In genomic region chr15:38048001-38048455, GRCh38 we compare ENCODE assay signal across 17 cellular contexts.
DNase-seq lines count a peak whose midpoint lies in the region; ATAC-seq and TF ChIP-seq lines count a peak whose summit lies in the region.
"Had no signal": no experiment of that assay in that cellular context is flagged by ENCODE, and none has a peak within 500 bp of the region (broad histone marks: within the 10 kb centered on the region; RNA-seq: fewer than 3 reads in every experiment).

No MANE protein-coding gene starts in this region.

- peak overlapping the region; percentile 43 for H3K4me2 ChIP-seq in OCI-LY3 (ENCODE audit: low read length)

- H3K27me3 ChIP-seq in OCI-LY3 (ENCODE audit: low read depth, low read length): no peaks in the 10 kb centered on the region
- H3K27me3 ChIP-seq in ascending aorta: no peaks in the 10 kb centered on the region
- no peaks in the 10 kb centered on the region for H3K27me3 ChIP-seq in HAP-1 (ENCODE audit: low read depth)
- H3K27me3 ChIP-seq: dorsolateral prefrontal cortex had no signal

- no peak for TF ChIP-seq CTCF in OCI-LY3 (IDR thresholded peaks at IDR 0.05; ENCODE audit: low read depth, low read length)
- TF ChIP-seq CTCF in ascending aorta (IDR thresholded peaks at IDR 0.05): no peak

- H3K36me3 ChIP-seq in OCI-LY3 (replicated peaks; ENCODE audit: low read depth, low read length) (no peaks in the 10 kb centered on the region), ascending aorta (no peaks in the 10 kb centered on the region), HAP-1 (replicated peaks) (no peaks in the 10 kb centered on the region)

- no peaks in the 10 kb centered on the region for H3K9me3 ChIP-seq in OCI-LY3 (ENCODE audit: insufficient read depth, low read length)
- H3K9me3 ChIP-seq in ascending aorta: no peaks in the 10 kb centered on the region
- no peaks in the 10 kb centered on the region for H3K9me3 ChIP-seq in HAP-1
- H3K9me3 ChIP-seq: psoas muscle had no signal

- intact Hi-C loops in sciatic nerve (cut with DNase I): no loop called here
- intact Hi-C loops in ascending aorta (cut with DNase I): no loop called here

- peaks cover 13% of the 10 kb centered on the region for H3K4me1 ChIP-seq in OCI-LY3 (ENCODE audit: low read length)
- no peaks in the 10 kb centered on the region for H3K4me1 ChIP-seq in ascending aorta
- peaks cover 3% of the 10 kb centered on the region; the same call in 1 of the 2 replicates for H3K4me1 ChIP-seq in HAP-1
- H3K4me1 ChIP-seq: psoas muscle had no signal

- H3K79me2 ChIP-seq in OCI-LY3 (ENCODE audit: low read length): no peaks in the 10 kb centered on the region

- in situ Hi-C loops in HAP-1 (cut with MboI; ENCODE audit: low sequenced_read_pairs): no loop called here

- H3K9ac ChIP-seq in OCI-LY3 (ENCODE audit: low read length): no peak overlapping the region

- H3K27ac ChIP-seq in OCI-LY3 (ENCODE audit: low read length): no peak overlapping the region
- H3K27ac ChIP-seq in ascending aorta: no peak overlapping the region
- H3K27ac ChIP-seq: dorsolateral prefrontal cortex, psoas muscle had no signal

- no peak overlapping the region for H2AFZ ChIP-seq in OCI-LY3 (ENCODE audit: low read depth, low read length)

- H3K4me3 ChIP-seq in OCI-LY3 (ENCODE audit: low read length) (no peak overlapping the region), ascending aorta (no peak overlapping the region), HAP-1 (no peak overlapping the region)
- H3K4me3 ChIP-seq: dorsolateral prefrontal cortex, psoas muscle had no signal

- H4K20me1 ChIP-seq in OCI-LY3 (ENCODE audit: insufficient read depth, low read length): no peaks in the 10 kb centered on the region

- ATAC-seq in GM18502 (IDR thresholded peaks at IDR 0.05; ENCODE audit: poor library complexity, unreplicated experiment) (peak; percentile 86), GM19351 (IDR thresholded peaks at IDR 0.05; ENCODE audit: unreplicated experiment) (peak; percentile 75), HG02981 (IDR thresholded peaks at IDR 0.05; ENCODE audit: unreplicated experiment) (peak; percentile 79), sciatic nerve (no peak), HG03520 (IDR thresholded peaks at IDR 0.05; ENCODE audit: unreplicated experiment) (no peak)
- ATAC-seq: psoas muscle had no signal

- no peak for DNase-seq in sciatic nerve (ENCODE audit: low spot score)
- DNase-seq in ascending aorta (ENCODE audit: low spot score in 2 of 2): no peak
- DNase-seq in HAP-1 (ENCODE audit: low spot score in 2 of 2): no peak
- DNase-seq: activated CD8-positive, alpha-beta memory T cell treated with anti-CD3 and anti-CD28 coated beads, Interleukin-2, amount 50 U/mL, for 4 hours; AML-193; amygdala; dorsolateral prefrontal cortex; EL; NCI-H1105 treated with DMSO at 0.1 percent for 48 hours; psoas muscle; SHP77; stimulated activated CD4-positive, alpha-beta T cell treated with anti-CD3 and anti-CD28 coated beads, Interleukin-2, amount 100 ng/mL, for 48 hours had no signal

Comparison
In these comparisons a context has a peak if more than half of its experiments do, and no peak if none do; other contexts are left out.
1. ATAC-seq: peak in GM18502 (single experiment), GM19351 (single experiment) and HG02981 (single experiment); none in sciatic nerve (single experiment) and HG03520 (single experiment).